In the genomic region with DNA sequence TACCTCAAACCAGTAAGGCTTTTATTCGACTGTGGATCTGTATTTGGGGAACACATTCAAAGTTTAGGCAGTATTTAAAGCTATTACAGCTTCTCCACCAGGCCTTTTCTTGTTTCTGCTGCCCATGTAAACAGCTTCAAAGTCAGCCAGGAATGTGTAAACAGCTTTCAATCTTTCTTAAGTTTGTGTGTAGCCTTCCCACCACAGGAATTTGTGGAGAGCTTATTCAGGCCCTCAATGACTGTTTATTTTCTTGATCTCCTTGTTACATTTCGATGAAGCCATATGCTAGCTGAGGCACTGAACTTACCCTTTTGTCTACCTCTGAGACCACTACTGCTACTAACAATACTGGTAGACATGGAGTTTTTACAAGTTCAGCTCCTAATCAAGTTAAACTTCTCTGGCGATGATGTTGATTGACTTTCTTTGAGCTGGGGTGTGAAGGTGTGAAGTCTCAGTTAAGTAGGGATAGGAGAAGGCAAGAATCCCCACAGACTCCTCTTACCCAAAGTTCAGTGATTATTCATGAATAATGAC, we compare ENCODE assay signal across 1 cellular context.
TF ChIP-seq lines count a peak whose summit lies in the region.

No MANE protein-coding gene starts in this region.

TF ChIP-seq in WTC11, 78 proteins besides CTCF, POLR2A, EP300 and RAD21 (continued from another document):
- TF ChIP-seq ZNF425 (CRISPR knock-in tag; conservative IDR thresholded peaks at IDR 0.05): no peak
- TF ChIP-seq NR2C2 (CRISPR knock-in tag; IDR thresholded peaks at IDR 0.05): no peak
- TF ChIP-seq TEAD1 (CRISPR knock-in tag; IDR thresholded peaks at IDR 0.05): no peak
- TF ChIP-seq, protein P1, sequence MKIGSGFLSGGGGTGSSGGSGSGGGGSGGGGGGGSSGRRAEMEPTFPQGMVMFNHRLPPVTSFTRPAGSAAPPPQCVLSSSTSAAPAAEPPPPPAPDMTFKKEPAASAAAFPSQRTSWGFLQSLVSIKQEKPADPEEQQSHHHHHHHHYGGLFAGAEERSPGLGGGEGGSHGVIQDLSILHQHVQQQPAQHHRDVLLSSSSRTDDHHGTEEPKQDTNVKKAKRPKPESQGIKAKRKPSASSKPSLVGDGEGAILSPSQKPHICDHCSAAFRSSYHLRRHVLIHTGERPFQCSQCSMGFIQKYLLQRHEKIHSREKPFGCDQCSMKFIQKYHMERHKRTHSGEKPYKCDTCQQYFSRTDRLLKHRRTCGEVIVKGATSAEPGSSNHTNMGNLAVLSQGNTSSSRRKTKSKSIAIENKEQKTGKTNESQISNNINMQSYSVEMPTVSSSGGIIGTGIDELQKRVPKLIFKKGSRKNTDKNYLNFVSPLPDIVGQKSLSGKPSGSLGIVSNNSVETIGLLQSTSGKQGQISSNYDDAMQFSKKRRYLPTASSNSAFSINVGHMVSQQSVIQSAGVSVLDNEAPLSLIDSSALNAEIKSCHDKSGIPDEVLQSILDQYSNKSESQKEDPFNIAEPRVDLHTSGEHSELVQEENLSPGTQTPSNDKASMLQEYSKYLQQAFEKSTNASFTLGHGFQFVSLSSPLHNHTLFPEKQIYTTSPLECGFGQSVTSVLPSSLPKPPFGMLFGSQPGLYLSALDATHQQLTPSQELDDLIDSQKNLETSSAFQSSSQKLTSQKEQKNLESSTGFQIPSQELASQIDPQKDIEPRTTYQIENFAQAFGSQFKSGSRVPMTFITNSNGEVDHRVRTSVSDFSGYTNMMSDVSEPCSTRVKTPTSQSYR (CRISPR knock-in tag; IDR thresholded peaks at IDR 0.05): no peak
- TF ChIP-seq, protein P2, sequence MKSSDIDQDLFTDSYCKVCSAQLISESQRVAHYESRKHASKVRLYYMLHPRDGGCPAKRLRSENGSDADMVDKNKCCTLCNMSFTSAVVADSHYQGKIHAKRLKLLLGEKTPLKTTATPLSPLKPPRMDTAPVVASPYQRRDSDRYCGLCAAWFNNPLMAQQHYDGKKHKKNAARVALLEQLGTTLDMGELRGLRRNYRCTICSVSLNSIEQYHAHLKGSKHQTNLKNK (CRISPR knock-in tag; IDR thresholded peaks at IDR 0.05): no peak
- no peak for TF ChIP-seq ZNF416 (CRISPR knock-in tag; IDR thresholded peaks at IDR 0.05)
- no peak for TF ChIP-seq ETV6 (CRISPR knock-in tag; IDR thresholded peaks at IDR 0.05)
- TF ChIP-seq USF2 (CRISPR knock-in tag; IDR thresholded peaks at IDR 0.05): no peak
- no peak for TF ChIP-seq FOXK1 (CRISPR knock-in tag; IDR thresholded peaks at IDR 0.05)
- TF ChIP-seq JAZF1 (CRISPR knock-in tag; IDR thresholded peaks at IDR 0.05): no peak
TF ChIP-seq in WTC11: peak in this region for 0.
